11 cellular contexts compared by ENCODE assay signal in the genomic region with DNA sequence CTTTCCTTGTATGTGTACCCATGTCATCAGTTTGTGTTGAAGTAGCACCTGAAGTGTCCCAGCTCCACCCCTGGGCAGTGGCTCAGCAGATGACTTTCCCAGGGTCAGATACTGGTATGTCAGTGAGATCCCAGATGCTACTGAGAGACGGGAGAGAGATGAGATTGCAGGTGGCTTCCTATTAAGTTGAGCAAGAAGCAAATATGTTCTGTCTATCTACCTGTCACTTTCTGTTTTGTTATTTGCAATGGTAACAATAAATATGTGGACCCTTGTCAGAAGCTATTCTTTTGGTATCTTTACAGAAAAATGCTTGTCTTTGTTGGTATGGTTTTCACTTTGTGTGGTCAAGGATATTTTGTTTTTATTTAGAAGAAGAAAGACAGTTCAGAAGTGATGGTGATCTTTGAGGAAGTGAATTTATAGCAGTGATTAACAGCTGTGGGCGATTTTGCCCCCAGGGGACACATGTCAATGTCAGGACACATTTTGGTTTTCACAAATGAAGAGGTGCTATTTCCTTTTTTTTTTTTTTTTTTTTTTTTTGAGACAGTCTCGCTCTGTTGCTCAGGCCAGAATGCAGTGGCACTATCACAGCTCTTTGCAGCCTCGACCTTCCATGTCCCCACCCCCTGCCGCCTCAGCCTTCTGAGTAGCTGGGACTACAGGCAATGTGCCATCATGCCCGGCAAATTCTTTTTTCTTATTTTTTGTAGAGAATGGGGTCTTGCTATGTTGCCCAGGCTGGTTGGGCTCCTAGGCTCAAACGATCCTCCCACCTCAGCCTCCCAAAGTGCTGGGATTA. TPM values are rescaled to one million over a fixed set of nuclear protein-coding genes. Genes with fewer than 3 reads are reported as not detected.
DNase-seq lines count a peak whose midpoint lies in the region; ATAC-seq and TF ChIP-seq lines count a peak whose summit lies in the region.
"Had no signal": no experiment of that assay in that cellular context is flagged by ENCODE, and none has a peak within 500 bp of the region (broad histone marks: within the 10 kb centered on the region; RNA-seq: fewer than 3 reads in every experiment).

No MANE protein-coding gene starts in this region.

- H3K27me3 Mint-ChIP-seq in activated T-helper 2 cell treated with anti-CD3 and anti-CD28 coated beads, Interferon-gamma antibody, Interleukin-2, Interleukin-4, amounts not matched to agents 10 μg/mL and 5 μg/mL and 100 μg/mL, durations not matched to agents 14 hours and 24 hours and 36 hours (ENCODE audit: low read depth), result peaks cover 46% of the 10 kb centered on the region
- H3K27me3 Mint-ChIP-seq in osteocyte (ENCODE audit: unreplicated experiment), result no peaks in the 10 kb centered on the region

- H3K36me3 ChIP-seq in BLaER1, result peaks cover 32% of the 10 kb centered on the region
- H3K36me3 ChIP-seq in body of pancreas (replicated peaks in 1 of 2; ENCODE audit: insufficient read depth in 1 of 2, low read depth in 2 of 2), result peaks cover 0 to 2% of the 10 kb centered on the region in 2 donors

- 82 to 93% methylated on average over 7 of the region's 7 CpGs for WGBS in body of pancreas, 2 donors

- H3K9me3 Mint-ChIP-seq in activated T-helper 2 cell treated with anti-CD3 and anti-CD28 coated beads, Interferon-gamma antibody, Interleukin-2, Interleukin-4, amounts not matched to agents 10 μg/mL and 5 μg/mL and 100 μg/mL, durations not matched to agents 14 hours and 24 hours and 36 hours, result no peaks in the 10 kb centered on the region
- no peaks in the 10 kb centered on the region for H3K9me3 Mint-ChIP-seq in osteocyte (ENCODE audit: unreplicated experiment)

- H3K4me3 Mint-ChIP-seq in activated T-helper 2 cell treated with anti-CD3 and anti-CD28 coated beads, Interferon-gamma antibody, Interleukin-2, Interleukin-4, amounts not matched to agents 10 μg/mL and 5 μg/mL and 100 μg/mL, durations not matched to agents 14 hours and 24 hours and 36 hours (ENCODE audit: low read depth), result no peak overlapping the region
- no peak overlapping the region for H3K4me3 Mint-ChIP-seq in osteocyte (ENCODE audit: unreplicated experiment)

- peak; percentile 82 for ATAC-seq in GM19025 (IDR thresholded peaks at IDR 0.05; ENCODE audit: low read depth, unreplicated experiment)
- ATAC-seq in HG02798 (IDR thresholded peaks at IDR 0.05; ENCODE audit: poor library complexity, unreplicated experiment), result peak; percentile 89
- no peak for ATAC-seq in body of pancreas

- no peaks in the 10 kb centered on the region for H3K27me3 ChIP-seq in BLaER1
- H3K27me3 ChIP-seq in body of pancreas, result no peaks in the 10 kb centered on the region

- peaks cover 6% of the 10 kb centered on the region for H3K36me3 Mint-ChIP-seq in activated T-helper 2 cell treated with anti-CD3 and anti-CD28 coated beads, Interferon-gamma antibody, Interleukin-2, Interleukin-4, amounts not matched to agents 10 μg/mL and 5 μg/mL and 100 μg/mL, durations not matched to agents 14 hours and 24 hours and 36 hours (ENCODE audit: low read depth)
- peaks cover 5% of the 10 kb centered on the region for H3K36me3 Mint-ChIP-seq in osteocyte (ENCODE audit: unreplicated experiment)

- intact Hi-C loops in body of pancreas (cut with DNase I), result no loop called here
- intact Hi-C loops in activated T-helper 2 cell treated with anti-CD3 and anti-CD28 coated beads, Interferon-gamma antibody, Interleukin-2, Interleukin-4, amounts not matched to agents 10 μg/mL and 5 μg/mL and 100 μg/mL, durations not matched to agents 14 hours and 24 hours and 36 hours (cut with micrococcal nuclease), result no loop called here

- H4K20me1 ChIP-seq in BLaER1, result no peaks in the 10 kb centered on the region

- H3K9me3 ChIP-seq in BLaER1 (peaks cover 10% of the 10 kb centered on the region), body of pancreas (no peaks in the 10 kb centered on the region)

- H3K4me1 Mint-ChIP-seq in activated T-helper 2 cell treated with anti-CD3 and anti-CD28 coated beads, Interferon-gamma antibody, Interleukin-2, Interleukin-4, amounts not matched to agents 10 μg/mL and 5 μg/mL and 100 μg/mL, durations not matched to agents 14 hours and 24 hours and 36 hours (ENCODE audit: low read depth), result peaks cover 4% of the 10 kb centered on the region
- peaks cover 5% of the 10 kb centered on the region for H3K4me1 Mint-ChIP-seq in osteocyte (ENCODE audit: unreplicated experiment)

- no peak for TF ChIP-seq POLR2A in body of pancreas (IDR thresholded peaks at IDR 0.05)

- in situ Hi-C loops in KBM-7 (cut with MboI; ENCODE audit: low pct_unique_long_range_greater_than_20kb, low sequenced_read_pairs), result no loop called here

- TF ChIP-seq CTCF in body of pancreas (IDR thresholded peaks at IDR 0.05) (no peak), osteocyte (IDR thresholded peaks at IDR 0.05) (no peak)

- DNase-seq in KBM-7, result peak; percentile 56
- DNase-seq in body of pancreas, result no peak
- no peak for DNase-seq in NCI-H1694 (lab: John Stamatoyannopoulos, UW)
- no peak for DNase-seq in activated T-helper 2 cell treated with anti-CD3 and anti-CD28 coated beads, Interferon-gamma antibody, Interleukin-2, Interleukin-4, amounts not matched to agents 10 μg/mL and 5 μg/mL and 100 μg/mL, durations not matched to agents 14 hours and 24 hours and 36 hours (ENCODE audit: low spot score)
- DNase-seq in osteocyte (ENCODE audit: extremely low spot score, unreplicated experiment), result no peak
- DNase-seq: activated naive CD4-positive, alpha-beta T cell treated with Interleukin-2 at 50 U/mL for 16 hours; NCI-H2081 treated with DMSO at 0.1 percent for 48 hours; stimulated activated CD4-positive, alpha-beta T cell treated with anti-CD3 and anti-CD28 coated beads, Interleukin-12 subunit alpha, Interleukin-12 subunit beta, amount 100 ng/mL, for 4 hours had no signal

- peaks cover 99% of the 10 kb centered on the region for H3K4me1 ChIP-seq in BLaER1
- peaks cover 16% of the 10 kb centered on the region for H3K4me1 ChIP-seq in body of pancreas

- H3K4me3 ChIP-seq in BLaER1, result peak overlapping the region; percentile 50
- H3K4me3 ChIP-seq in body of pancreas, result no peak overlapping the region

- H3K27ac ChIP-seq in BLaER1 (peak overlapping the region; percentile 82), body of pancreas (no peak overlapping the region)

- peak overlapping the region; percentile 86 for H3K4me2 ChIP-seq in BLaER1

- peak overlapping the region; percentile 38; the same call in 1 of the 2 replicates for H3K9ac ChIP-seq in BLaER1

- H3K27ac Mint-ChIP-seq in activated T-helper 2 cell treated with anti-CD3 and anti-CD28 coated beads, Interferon-gamma antibody, Interleukin-2, Interleukin-4, amounts not matched to agents 10 μg/mL and 5 μg/mL and 100 μg/mL, durations not matched to agents 14 hours and 24 hours and 36 hours, result no peak overlapping the region
- H3K27ac Mint-ChIP-seq in osteocyte (ENCODE audit: unreplicated experiment), result no peak overlapping the region

RNA-seq across cellular contexts. Expression of a gene that starts 21.4 kb away (rescaled TPM):
- total RNA-seq in body of pancreas (10 to 100 TPM; 15.8 to 16.3 TPM), osteocyte (22.6 and 23.8 TPM in 2 replicates)
- 14.0 and 14.1 TPM in 2 replicates for total RNA-seq in activated T-helper 2 cell treated with anti-CD3 and anti-CD28 coated beads, Interferon-gamma antibody, Interleukin-2, Interleukin-4, amounts not matched to agents 10 μg/mL and 5 μg/mL and 100 μg/mL, durations not matched to agents 14 hours and 24 hours and 36 hours
